Comparison of ENCODE assay signal across 1 cellular context in the genomic region with DNA sequence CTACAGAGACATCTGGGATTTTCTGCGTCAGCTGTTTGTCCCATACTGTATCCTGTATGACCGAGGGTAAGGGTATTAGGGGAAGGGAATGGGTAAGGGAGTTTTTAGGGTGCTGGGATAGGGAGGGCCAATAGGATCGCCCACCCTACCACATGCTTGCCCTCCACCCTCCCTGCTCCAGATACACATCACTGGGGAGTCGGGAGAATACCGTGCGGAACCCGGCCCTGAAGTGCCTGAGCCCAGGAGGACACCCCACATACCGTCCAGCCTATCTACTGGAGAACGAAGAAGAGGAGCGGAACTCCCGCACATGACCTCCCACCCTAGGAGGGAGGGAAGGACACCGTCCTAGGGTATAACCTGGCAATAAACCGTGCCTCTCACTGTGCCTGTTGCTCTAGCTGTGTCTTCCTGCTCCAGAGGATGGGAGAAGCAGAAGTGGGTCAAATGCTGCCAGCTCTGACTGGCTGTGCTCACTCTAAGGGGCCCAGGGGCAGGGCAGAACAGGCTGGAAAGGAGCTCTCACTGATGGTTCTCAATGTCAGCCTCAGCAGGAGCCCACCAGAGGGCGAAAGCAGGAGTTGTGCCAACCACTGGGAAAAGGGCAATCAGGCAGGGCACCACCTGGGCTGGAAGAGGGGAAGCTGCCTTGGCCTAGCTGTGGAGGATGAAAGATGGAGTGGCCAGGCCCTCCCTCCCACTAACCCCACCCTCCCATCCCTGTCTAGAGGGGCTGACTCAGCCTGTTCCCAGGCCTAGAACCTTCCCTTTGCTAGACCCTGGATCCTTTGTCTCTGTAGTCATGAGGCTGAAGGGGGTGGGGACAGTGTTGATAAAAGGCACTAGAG.
TF ChIP-seq lines count a peak whose summit lies in the region.

No MANE protein-coding gene starts in this region.

TF ChIP-seq in K562, 482 proteins besides CTCF, POLR2A, EP300 and RAD21 (continues in another document):
- TF ChIP-seq POLR2G (IDR thresholded peaks at IDR 0.05; ENCODE audit: low read depth, low read length) = peak; percentile 44
- peak; percentile 47; the same call in 1 of the 2 replicates for TF ChIP-seq POLR2AphosphoS5 (IDR thresholded peaks at IDR 0.05; ENCODE audit: control insufficient read depth, insufficient read depth, low read depth, low read length)
- TF ChIP-seq, protein P1, sequence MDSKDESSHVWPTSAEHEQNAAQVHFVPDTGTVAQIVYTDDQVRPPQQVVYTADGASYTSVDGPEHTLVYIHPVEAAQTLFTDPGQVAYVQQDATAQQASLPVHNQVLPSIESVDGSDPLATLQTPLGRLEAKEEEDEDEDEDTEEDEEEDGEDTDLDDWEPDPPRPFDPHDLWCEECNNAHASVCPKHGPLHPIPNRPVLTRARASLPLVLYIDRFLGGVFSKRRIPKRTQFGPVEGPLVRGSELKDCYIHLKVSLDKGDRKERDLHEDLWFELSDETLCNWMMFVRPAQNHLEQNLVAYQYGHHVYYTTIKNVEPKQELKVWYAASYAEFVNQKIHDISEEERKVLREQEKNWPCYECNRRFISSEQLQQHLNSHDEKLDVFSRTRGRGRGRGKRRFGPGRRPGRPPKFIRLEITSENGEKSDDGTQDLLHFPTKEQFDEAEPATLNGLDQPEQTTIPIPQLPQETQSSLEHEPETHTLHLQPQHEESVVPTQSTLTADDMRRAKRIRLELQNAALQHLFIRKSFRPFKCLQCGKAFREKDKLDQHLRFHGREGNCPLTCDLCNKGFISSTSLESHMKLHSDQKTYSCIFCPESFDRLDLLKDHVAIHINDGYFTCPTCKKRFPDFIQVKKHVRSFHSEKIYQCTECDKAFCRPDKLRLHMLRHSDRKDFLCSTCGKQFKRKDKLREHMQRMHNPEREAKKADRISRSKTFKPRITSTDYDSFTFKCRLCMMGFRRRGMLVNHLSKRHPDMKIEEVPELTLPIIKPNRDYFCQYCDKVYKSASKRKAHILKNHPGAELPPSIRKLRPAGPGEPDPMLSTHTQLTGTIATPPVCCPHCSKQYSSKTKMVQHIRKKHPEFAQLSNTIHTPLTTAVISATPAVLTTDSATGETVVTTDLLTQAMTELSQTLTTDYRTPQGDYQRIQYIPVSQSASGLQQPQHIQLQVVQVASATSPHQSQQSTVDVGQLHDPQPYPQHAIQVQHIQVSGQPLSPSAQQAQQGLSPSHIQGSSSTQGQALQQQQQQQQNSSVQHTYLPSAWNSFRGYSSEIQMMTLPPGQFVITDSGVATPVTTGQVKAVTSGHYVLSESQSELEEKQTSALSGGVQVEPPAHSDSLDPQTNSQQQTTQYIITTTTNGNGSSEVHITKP (IDR thresholded peaks at IDR 0.05; ENCODE audit: partially characterized antibody) = peak; percentile 5
- no peak for TF ChIP-seq IRF2 (CRISPR knock-in tag; IDR thresholded peaks at IDR 0.05)
- TF ChIP-seq RBFOX2 (IDR thresholded peaks at IDR 0.05; ENCODE audit: low read depth, low read length) = peak; percentile 22; the same call in 1 of the 2 replicates
- no peak for TF ChIP-seq NFYB (IDR thresholded peaks at IDR 0.05; ENCODE audit: extremely low read depth, insufficient read length)
- TF ChIP-seq CBX1 (IDR thresholded peaks at IDR 0.05; ENCODE audit: low read depth) = no peak
- no peak for TF ChIP-seq HMGN3 (IDR thresholded peaks at IDR 0.05; ENCODE audit: borderline replicate concordance, extremely low read depth, insufficient read length, low read depth, low read length)
- no peak for TF ChIP-seq ATF7 (IDR thresholded peaks at IDR 0.05)
- no peak for TF ChIP-seq EZH2 (IDR thresholded peaks at IDR 0.05; ENCODE audit: borderline replicate concordance, low read depth, low read length)
- TF ChIP-seq KLF10 (CRISPR knock-in tag; IDR thresholded peaks at IDR 0.05) = no peak
- no peak for TF ChIP-seq BRF1 (IDR thresholded peaks at IDR 0.05; ENCODE audit: borderline replicate concordance, extremely low read depth, insufficient read length)
- TF ChIP-seq HMG20B (CRISPR knock-in tag; IDR thresholded peaks at IDR 0.05) = no peak
- TF ChIP-seq EWSR1 (IDR thresholded peaks at IDR 0.05; ENCODE audit: borderline replicate concordance, low read depth, partially characterized antibody) = no peak
- TF ChIP-seq, protein P2, sequence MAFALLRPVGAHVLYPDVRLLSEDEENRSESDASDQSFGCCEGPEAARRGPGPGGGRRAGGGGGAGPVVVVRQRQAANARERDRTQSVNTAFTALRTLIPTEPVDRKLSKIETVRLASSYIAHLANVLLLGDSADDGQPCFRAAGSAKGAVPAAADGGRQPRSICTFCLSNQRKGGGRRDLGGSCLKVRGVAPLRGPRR (CRISPR knock-in tag; IDR thresholded peaks at IDR 0.05) = no peak
- TF ChIP-seq, protein P3, sequence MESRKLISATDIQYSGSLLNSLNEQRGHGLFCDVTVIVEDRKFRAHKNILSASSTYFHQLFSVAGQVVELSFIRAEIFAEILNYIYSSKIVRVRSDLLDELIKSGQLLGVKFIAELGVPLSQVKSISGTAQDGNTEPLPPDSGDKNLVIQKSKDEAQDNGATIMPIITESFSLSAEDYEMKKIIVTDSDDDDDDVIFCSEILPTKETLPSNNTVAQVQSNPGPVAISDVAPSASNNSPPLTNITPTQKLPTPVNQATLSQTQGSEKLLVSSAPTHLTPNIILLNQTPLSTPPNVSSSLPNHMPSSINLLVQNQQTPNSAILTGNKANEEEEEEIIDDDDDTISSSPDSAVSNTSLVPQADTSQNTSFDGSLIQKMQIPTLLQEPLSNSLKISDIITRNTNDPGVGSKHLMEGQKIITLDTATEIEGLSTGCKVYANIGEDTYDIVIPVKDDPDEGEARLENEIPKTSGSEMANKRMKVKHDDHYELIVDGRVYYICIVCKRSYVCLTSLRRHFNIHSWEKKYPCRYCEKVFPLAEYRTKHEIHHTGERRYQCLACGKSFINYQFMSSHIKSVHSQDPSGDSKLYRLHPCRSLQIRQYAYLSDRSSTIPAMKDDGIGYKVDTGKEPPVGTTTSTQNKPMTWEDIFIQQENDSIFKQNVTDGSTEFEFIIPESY (CRISPR knock-in tag; IDR thresholded peaks at IDR 0.05) = no peak
- TF ChIP-seq FOS (IDR thresholded peaks at IDR 0.05; ENCODE audit: extremely low read depth, insufficient read length) = no peak
- TF ChIP-seq NFE2 (IDR thresholded peaks at IDR 0.05; ENCODE audit: low read depth) = no peak
- TF ChIP-seq SIX5 (IDR thresholded peaks at IDR 0.05; ENCODE audit: borderline replicate concordance in 1 of 2, insufficient read depth in 1 of 2, low read depth in 1 of 2, low read length in 2 of 2) = no peak
- TF ChIP-seq HLTF (IDR thresholded peaks at IDR 0.05) = no peak
- TF ChIP-seq, protein P4, sequence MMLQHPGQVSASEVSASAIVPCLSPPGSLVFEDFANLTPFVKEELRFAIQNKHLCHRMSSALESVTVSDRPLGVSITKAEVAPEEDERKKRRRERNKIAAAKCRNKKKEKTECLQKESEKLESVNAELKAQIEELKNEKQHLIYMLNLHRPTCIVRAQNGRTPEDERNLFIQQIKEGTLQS (IDR thresholded peaks at IDR 0.05) = 0 out of 2 replicates have a peak, but pooled peaks have one; percentile 29
- TF ChIP-seq, protein P4 (CRISPR knock-in tag; conservative IDR thresholded peaks at IDR 0.05) = no peak
- no peak for TF ChIP-seq ZNF584 (CRISPR knock-in tag; IDR thresholded peaks at IDR 0.05; ENCODE audit: low read depth)
- peak; percentile 40 for TF ChIP-seq C11orf30 (IDR thresholded peaks at IDR 0.05; ENCODE audit: low read depth)
- TF ChIP-seq ZNF785 (CRISPR knock-in tag; IDR thresholded peaks at IDR 0.05) = no peak
- TF ChIP-seq, protein P5, sequence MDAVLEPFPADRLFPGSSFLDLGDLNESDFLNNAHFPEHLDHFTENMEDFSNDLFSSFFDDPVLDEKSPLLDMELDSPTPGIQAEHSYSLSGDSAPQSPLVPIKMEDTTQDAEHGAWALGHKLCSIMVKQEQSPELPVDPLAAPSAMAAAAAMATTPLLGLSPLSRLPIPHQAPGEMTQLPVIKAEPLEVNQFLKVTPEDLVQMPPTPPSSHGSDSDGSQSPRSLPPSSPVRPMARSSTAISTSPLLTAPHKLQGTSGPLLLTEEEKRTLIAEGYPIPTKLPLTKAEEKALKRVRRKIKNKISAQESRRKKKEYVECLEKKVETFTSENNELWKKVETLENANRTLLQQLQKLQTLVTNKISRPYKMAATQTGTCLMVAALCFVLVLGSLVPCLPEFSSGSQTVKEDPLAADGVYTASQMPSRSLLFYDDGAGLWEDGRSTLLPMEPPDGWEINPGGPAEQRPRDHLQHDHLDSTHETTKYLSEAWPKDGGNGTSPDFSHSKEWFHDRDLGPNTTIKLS (IDR thresholded peaks at IDR 0.05; ENCODE audit: borderline replicate concordance, low read depth) = peak; percentile 66; the same call in 1 of the 2 replicates
- TF ChIP-seq JUND (IDR thresholded peaks at IDR 0.05; ENCODE audit: borderline replicate concordance, low read depth, low read length) = peak; percentile 84
- TF ChIP-seq JUND (tag; IDR thresholded peaks at IDR 0.05; ENCODE audit: borderline replicate concordance, low read depth, low read length) = peak; percentile 37; the same call in 1 of the 3 replicates
- peak; percentile 33; the same call in 1 of the 2 replicates for TF ChIP-seq MYC (IDR thresholded peaks at IDR 0.05; ENCODE audit: low read depth, low read length)
- TF ChIP-seq MYC (CRISPR knock-in tag; IDR thresholded peaks at IDR 0.05; ENCODE audit: borderline replicate concordance, low read depth) = no peak
- TF ChIP-seq ZNF830 (CRISPR knock-in tag; IDR thresholded peaks at IDR 0.05) = no peak
- no peak for TF ChIP-seq HIVEP1 (CRISPR knock-in tag; IDR thresholded peaks at IDR 0.05)
- no peak for TF ChIP-seq CC2D1A (IDR thresholded peaks at IDR 0.05)
- TF ChIP-seq TAF7 (tag; IDR thresholded peaks at IDR 0.05) = no peak
- TF ChIP-seq SMAD2 (IDR thresholded peaks at IDR 0.05; ENCODE audit: low read depth, low read length) = no peak
- TF ChIP-seq, protein P6, sequence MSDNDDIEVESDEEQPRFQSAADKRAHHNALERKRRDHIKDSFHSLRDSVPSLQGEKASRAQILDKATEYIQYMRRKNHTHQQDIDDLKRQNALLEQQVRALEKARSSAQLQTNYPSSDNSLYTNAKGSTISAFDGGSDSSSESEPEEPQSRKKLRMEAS (CRISPR knock-in tag; IDR thresholded peaks at IDR 0.05) = no peak; the same call in 1 of the 2 replicates
- TF ChIP-seq ZNF133 (CRISPR knock-in tag; IDR thresholded peaks at IDR 0.05) = no peak
- TF ChIP-seq ZNF12 (CRISPR knock-in tag; IDR thresholded peaks at IDR 0.05) = no peak
- TF ChIP-seq TBL1XR1 (IDR thresholded peaks at IDR 0.05; ENCODE audit: low read length in 2 of 2) = 0 out of 4 replicates have a peak, but pooled peaks of 1 of the 2 experiments have one; percentile 28
- peak; percentile 66 for TF ChIP-seq FOSL1 (tag; conservative IDR thresholded peaks at IDR 0.05)
- TF ChIP-seq ZBTB7A (IDR thresholded peaks at IDR 0.05; ENCODE audit: borderline replicate concordance, control insufficient read depth, low read depth, low read length) = 0 out of 2 replicates have a peak, but pooled peaks have one; percentile 19
- no peak for TF ChIP-seq ZNF253 (CRISPR knock-in tag; conservative IDR thresholded peaks at IDR 0.05)
- TF ChIP-seq CTBP1 (IDR thresholded peaks at IDR 0.05; ENCODE audit: borderline replicate concordance) = no peak
- TF ChIP-seq ZNF764 (CRISPR knock-in tag; IDR thresholded peaks at IDR 0.05; ENCODE audit: low read depth) = no peak
- no peak for TF ChIP-seq ZZZ3 (IDR thresholded peaks at IDR 0.05)
- no peak for TF ChIP-seq SIN3A (IDR thresholded peaks at IDR 0.05; ENCODE audit: borderline replicate concordance in 2 of 2, control insufficient read depth in 1 of 2, low read depth in 2 of 2, low read length in 2 of 2)
- TF ChIP-seq ZNF316 (IDR thresholded peaks at IDR 0.05) = peak; percentile 62
- peak; percentile 2; the same call in 1 of the 2 replicates for TF ChIP-seq MAFK (IDR thresholded peaks at IDR 0.05; ENCODE audit: low read length)
- TF ChIP-seq, protein P7, sequence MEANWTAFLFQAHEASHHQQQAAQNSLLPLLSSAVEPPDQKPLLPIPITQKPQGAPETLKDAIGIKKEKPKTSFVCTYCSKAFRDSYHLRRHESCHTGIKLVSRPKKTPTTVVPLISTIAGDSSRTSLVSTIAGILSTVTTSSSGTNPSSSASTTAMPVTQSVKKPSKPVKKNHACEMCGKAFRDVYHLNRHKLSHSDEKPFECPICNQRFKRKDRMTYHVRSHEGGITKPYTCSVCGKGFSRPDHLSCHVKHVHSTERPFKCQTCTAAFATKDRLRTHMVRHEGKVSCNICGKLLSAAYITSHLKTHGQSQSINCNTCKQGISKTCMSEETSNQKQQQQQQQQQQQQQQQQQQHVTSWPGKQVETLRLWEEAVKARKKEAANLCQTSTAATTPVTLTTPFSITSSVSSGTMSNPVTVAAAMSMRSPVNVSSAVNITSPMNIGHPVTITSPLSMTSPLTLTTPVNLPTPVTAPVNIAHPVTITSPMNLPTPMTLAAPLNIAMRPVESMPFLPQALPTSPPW (CRISPR knock-in tag; IDR thresholded peaks at IDR 0.05) = peak; percentile 46; the same call in 1 of the 2 replicates
- TF ChIP-seq, protein P8, sequence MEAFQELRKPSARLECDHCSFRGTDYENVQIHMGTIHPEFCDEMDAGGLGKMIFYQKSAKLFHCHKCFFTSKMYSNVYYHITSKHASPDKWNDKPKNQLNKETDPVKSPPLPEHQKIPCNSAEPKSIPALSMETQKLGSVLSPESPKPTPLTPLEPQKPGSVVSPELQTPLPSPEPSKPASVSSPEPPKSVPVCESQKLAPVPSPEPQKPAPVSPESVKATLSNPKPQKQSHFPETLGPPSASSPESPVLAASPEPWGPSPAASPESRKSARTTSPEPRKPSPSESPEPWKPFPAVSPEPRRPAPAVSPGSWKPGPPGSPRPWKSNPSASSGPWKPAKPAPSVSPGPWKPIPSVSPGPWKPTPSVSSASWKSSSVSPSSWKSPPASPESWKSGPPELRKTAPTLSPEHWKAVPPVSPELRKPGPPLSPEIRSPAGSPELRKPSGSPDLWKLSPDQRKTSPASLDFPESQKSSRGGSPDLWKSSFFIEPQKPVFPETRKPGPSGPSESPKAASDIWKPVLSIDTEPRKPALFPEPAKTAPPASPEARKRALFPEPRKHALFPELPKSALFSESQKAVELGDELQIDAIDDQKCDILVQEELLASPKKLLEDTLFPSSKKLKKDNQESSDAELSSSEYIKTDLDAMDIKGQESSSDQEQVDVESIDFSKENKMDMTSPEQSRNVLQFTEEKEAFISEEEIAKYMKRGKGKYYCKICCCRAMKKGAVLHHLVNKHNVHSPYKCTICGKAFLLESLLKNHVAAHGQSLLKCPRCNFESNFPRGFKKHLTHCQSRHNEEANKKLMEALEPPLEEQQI (IDR thresholded peaks at IDR 0.05) = no peak
- no peak for TF ChIP-seq ZNF79 (CRISPR knock-in tag; IDR thresholded peaks at IDR 0.05; ENCODE audit: low read depth)
- TF ChIP-seq, protein P9, sequence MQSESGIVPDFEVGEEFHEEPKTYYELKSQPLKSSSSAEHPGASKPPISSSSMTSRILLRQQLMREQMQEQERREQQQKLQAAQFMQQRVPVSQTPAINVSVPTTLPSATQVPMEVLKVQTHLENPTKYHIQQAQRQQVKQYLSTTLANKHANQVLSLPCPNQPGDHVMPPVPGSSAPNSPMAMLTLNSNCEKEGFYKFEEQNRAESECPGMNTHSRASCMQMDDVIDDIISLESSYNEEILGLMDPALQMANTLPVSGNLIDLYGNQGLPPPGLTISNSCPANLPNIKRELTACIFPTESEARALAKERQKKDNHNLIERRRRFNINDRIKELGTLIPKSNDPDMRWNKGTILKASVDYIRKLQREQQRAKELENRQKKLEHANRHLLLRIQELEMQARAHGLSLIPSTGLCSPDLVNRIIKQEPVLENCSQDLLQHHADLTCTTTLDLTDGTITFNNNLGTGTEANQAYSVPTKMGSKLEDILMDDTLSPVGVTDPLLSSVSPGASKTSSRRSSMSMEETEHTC (IDR thresholded peaks at IDR 0.05) = peak; percentile 47; the same call in 1 of the 2 replicates
